ENCODE assay signal across 20 cellular contexts in genomic region chr18:2413352-2413751, GRCh38.
DNase-seq lines count a peak whose midpoint lies in the region; ATAC-seq and TF ChIP-seq lines count a peak whose summit lies in the region.
"Had no signal": no experiment of that assay in that cellular context is flagged by ENCODE, and none has a peak within 500 bp of the region (broad histone marks: within the 10 kb centered on the region; RNA-seq: fewer than 3 reads in every experiment).

No MANE protein-coding gene starts in this region.

- H3K4me1 ChIP-seq in trophoblast cell (ENCODE audit: control insufficient read depth in 1 of 2, insufficient read depth in 2 of 2, low read length in 2 of 2) (no peaks in the 10 kb centered on the region), upper lobe of right lung (no peaks in the 10 kb centered on the region)

- H3K27me3 ChIP-seq in trophoblast cell (ENCODE audit: insufficient read depth, low read length) (no peaks in the 10 kb centered on the region), upper lobe of right lung (no peaks in the 10 kb centered on the region)

- no peak for TF ChIP-seq CTCF in brain (conservative IDR thresholded peaks at IDR 0.05)
- TF ChIP-seq CTCF in upper lobe of right lung (IDR thresholded peaks at IDR 0.05), result no peak
- no peak for TF ChIP-seq CTCF in glutamatergic neuron (IDR thresholded peaks at IDR 0.05; ENCODE audit: partially characterized antibody, unreplicated experiment)
- TF ChIP-seq CTCF in omental fat pad (IDR thresholded peaks at IDR 0.05), result no peak

- no peak overlapping the region for H4K8ac ChIP-seq in trophoblast cell (ENCODE audit: low read depth, low read length)

- no peak overlapping the region for H3K4me3 Mint-ChIP-seq in activated CD4-positive, alpha-beta T cell treated with anti-CD3 and anti-CD28 coated beads, Interleukin-2, amount 10 ng/mL, durations not matched to agents 24 days and 14 days
- H3K4me3 Mint-ChIP-seq in brain, result no peak overlapping the region
- H3K4me3 Mint-ChIP-seq in glutamatergic neuron (ENCODE audit: unreplicated experiment), result no peak overlapping the region
- H3K4me3 Mint-ChIP-seq: CD4-positive, alpha-beta T cell; H9 had no signal

- no peak overlapping the region for H2AK5ac ChIP-seq in trophoblast cell (ENCODE audit: low read length)

- no peaks in the 10 kb centered on the region for H3K4me1 Mint-ChIP-seq in activated CD4-positive, alpha-beta T cell treated with anti-CD3 and anti-CD28 coated beads, Interleukin-2, amount 10 ng/mL, durations not matched to agents 24 days and 14 days
- peaks cover 24% of the 10 kb centered on the region for H3K4me1 Mint-ChIP-seq in brain
- H3K4me1 Mint-ChIP-seq in glutamatergic neuron (ENCODE audit: low read depth, unreplicated experiment), result peaks cover 3% of the 10 kb centered on the region

- no peaks in the 10 kb centered on the region for H3K79me1 ChIP-seq in trophoblast cell (ENCODE audit: low read length)

- H2BK120ac ChIP-seq in trophoblast cell (ENCODE audit: insufficient read depth, low read length, poor library complexity), result no peak overlapping the region

- H3K9me3 ChIP-seq in trophoblast cell (ENCODE audit: insufficient read depth, low read depth, low read length), result no peaks in the 10 kb centered on the region
- no peaks in the 10 kb centered on the region for H3K9me3 ChIP-seq in upper lobe of right lung
- H3K9me3 ChIP-seq: A549, Caco-2 had no signal

- H3K27ac ChIP-seq in trophoblast cell (ENCODE audit: low read depth, low read length) (no peak overlapping the region), upper lobe of right lung (no peak overlapping the region)
- H3K27ac ChIP-seq: 22Rv1, A549, C4-2B had no signal

- H3K4me3 ChIP-seq in trophoblast cell (ENCODE audit: low read depth, low read length), result no peak overlapping the region
- no peak overlapping the region for H3K4me3 ChIP-seq in upper lobe of right lung
- H3K4me3 ChIP-seq: A549 had no signal

- H4K12ac ChIP-seq in trophoblast cell (ENCODE audit: low read depth, low read length), result no peak overlapping the region

- no peak overlapping the region for H3K14ac ChIP-seq in trophoblast cell (ENCODE audit: low read length)

- no peak overlapping the region for H2BK5ac ChIP-seq in trophoblast cell (ENCODE audit: low read depth, low read length, poor library complexity)

- no peak overlapping the region for H3K18ac ChIP-seq in trophoblast cell (ENCODE audit: low read length)

- DNase-seq in activated CD4-positive, alpha-beta T cell treated with anti-CD3 and anti-CD28 coated beads, Interleukin-2, amount 10 ng/mL, durations not matched to agents 24 days and 14 days, result no peak
- DNase-seq in activated CD4-positive, alpha-beta T cell treated with anti-CD3 and anti-CD28 coated beads, Interleukin-2, amount 50 U/mL, for 1 hour, result no peak
- DNase-seq in trophoblast cell (peak; percentile 7 to 33), upper lobe of right lung (no peak), glutamatergic neuron (no peak), omental fat pad (ENCODE audit: low spot score) (no peak), head of caudate nucleus (no peak)
- DNase-seq: AML-193; Caco-2; CD4-positive, alpha-beta T cell; DMS153; DMS79; GDM1; GOT3; H9 had no signal

- no peak overlapping the region for H3K23ac ChIP-seq in trophoblast cell (ENCODE audit: low read length)

- intact Hi-C loops in activated CD4-positive, alpha-beta T cell treated with anti-CD3 and anti-CD28 coated beads, Interleukin-2, amount 10 ng/mL, durations not matched to agents 24 days and 14 days (cut with micrococcal nuclease), result no loop called here
- intact Hi-C loops in upper lobe of right lung (cut with DNase I) (no loop called here), head of caudate nucleus (cut with DNase I) (no loop called here)

- ATAC-seq in upper lobe of right lung, result no peak
- no peak for ATAC-seq in omental fat pad (ENCODE audit: low FRiP score)
- ATAC-seq: A549, HepG2 had no signal

- H3K79me2 ChIP-seq in trophoblast cell (ENCODE audit: control insufficient read depth, insufficient read depth, low read length, poor library complexity), result no peaks in the 10 kb centered on the region

- H3K36me3 Mint-ChIP-seq in activated CD4-positive, alpha-beta T cell treated with anti-CD3 and anti-CD28 coated beads, Interleukin-2, amount 10 ng/mL, durations not matched to agents 24 days and 14 days (ENCODE audit: low read depth), result no peaks in the 10 kb centered on the region
- H3K36me3 Mint-ChIP-seq in brain (no peaks in the 10 kb centered on the region), glutamatergic neuron (ENCODE audit: unreplicated experiment) (no peaks in the 10 kb centered on the region)

- H3K36me3 ChIP-seq in trophoblast cell (ENCODE audit: control insufficient read depth in 1 of 2, insufficient read depth in 2 of 2, low read length in 2 of 2) (no peaks in the 10 kb centered on the region), upper lobe of right lung (no peaks in the 10 kb centered on the region)

- no peak overlapping the region for H3K9ac ChIP-seq in trophoblast cell (ENCODE audit: low read length)

- H3K9me3 Mint-ChIP-seq in activated CD4-positive, alpha-beta T cell treated with anti-CD3 and anti-CD28 coated beads, Interleukin-2, amount 10 ng/mL, durations not matched to agents 24 days and 14 days, result no peaks in the 10 kb centered on the region
- H3K9me3 Mint-ChIP-seq in brain (no peaks in the 10 kb centered on the region), glutamatergic neuron (ENCODE audit: unreplicated experiment) (no peaks in the 10 kb centered on the region)
- H3K9me3 Mint-ChIP-seq: CD4-positive, alpha-beta T cell; H9 had no signal

- H3K4me2 ChIP-seq in trophoblast cell (ENCODE audit: low read length), result no peak overlapping the region
- H3K4me2 ChIP-seq: A549 had no signal

- H2AFZ ChIP-seq in trophoblast cell (ENCODE audit: insufficient read depth, low read length, poor library complexity), result no peak overlapping the region

- peak overlapping the region; percentile 18 for H3K27ac Mint-ChIP-seq in activated CD4-positive, alpha-beta T cell treated with anti-CD3 and anti-CD28 coated beads, Interleukin-2, amount 10 ng/mL, durations not matched to agents 24 days and 14 days
- H3K27ac Mint-ChIP-seq in brain (peak overlapping the region in 3 of 5 experiments; percentile 25 to 86 (median 78)), glutamatergic neuron (ENCODE audit: unreplicated experiment) (no peak overlapping the region)
- H3K27ac Mint-ChIP-seq: CD4-positive, alpha-beta T cell had no signal

- H2BK12ac ChIP-seq in trophoblast cell (ENCODE audit: low read length), result no peak overlapping the region

- no peaks in the 10 kb centered on the region for H3K27me3 Mint-ChIP-seq in activated CD4-positive, alpha-beta T cell treated with anti-CD3 and anti-CD28 coated beads, Interleukin-2, amount 10 ng/mL, durations not matched to agents 24 days and 14 days
- H3K27me3 Mint-ChIP-seq in brain, result no peaks in the 10 kb centered on the region
- no peaks in the 10 kb centered on the region for H3K27me3 Mint-ChIP-seq in glutamatergic neuron (ENCODE audit: unreplicated experiment)

- no peak overlapping the region for H3K4ac ChIP-seq in trophoblast cell (ENCODE audit: low read depth, low read length)

- no peak overlapping the region for H4K91ac ChIP-seq in trophoblast cell (ENCODE audit: low read depth, low read length)

- WGBS in trophoblast cell (ENCODE audit: extremely low coverage, insufficient coverage, insufficient read length), result no CpG with 5 or more reads among the region's 4 CpGs

Comparison
In these comparisons a context has a peak if more than half of its experiments do, and no peak if none do; other contexts are left out.
1. DNase-seq: peak in trophoblast cell (2 of 2); none in activated CD4-positive, alpha-beta T cell treated with anti-CD3 and anti-CD28 coated beads, Interleukin-2, amount 10 ng/mL, durations not matched to agents 24 days and 14 days (single experiment), activated CD4-positive, alpha-beta T cell treated with anti-CD3 and anti-CD28 coated beads, Interleukin-2, amount 50 U/mL, for 1 hour (single experiment), upper lobe of right lung (single experiment), glutamatergic neuron (single experiment), omental fat pad (single experiment) and head of caudate nucleus (0 of 42).